9 cellular contexts compared by ENCODE assay signal in genomic region chr1:150877220-150877516, GRCh38. TPM values are rescaled to one million over a fixed set of nuclear protein-coding genes. Genes with fewer than 3 reads are reported as not detected.
DNase-seq lines count a peak whose midpoint lies in the region; ATAC-seq lines count a peak whose summit lies in the region.
"Had no signal": no experiment of that assay in that cellular context is flagged by ENCODE, and none has a peak within 500 bp of the region (broad histone marks: within the 10 kb centered on the region; RNA-seq: fewer than 3 reads in every experiment).

No MANE protein-coding gene starts in this region.

- peaks cover 35% of the 10 kb centered on the region for H3K4me1 Mint-ChIP-seq in activated T-cell treated with anti-CD3 and anti-CD28 coated beads, Interleukin-2, amount 50 U/mL, for 72 hours (ENCODE audit: low read depth)
- H3K4me1 Mint-ChIP-seq in activated CD8-positive, alpha-beta T cell treated with anti-CD3 and anti-CD28 coated beads, Interleukin-2, amount 10 ng/mL, durations not matched to agents 7 days and 5 days (ENCODE audit: low read depth), result peaks cover 38% of the 10 kb centered on the region

- no peak overlapping the region for H3K27ac ChIP-seq in thymus (ENCODE audit: low read depth)

- peaks cover 0 to 4% of the 10 kb centered on the region in 2 donors for H3K36me3 Mint-ChIP-seq in activated T-cell treated with anti-CD3 and anti-CD28 coated beads, Interleukin-2, amount 50 U/mL, for 72 hours (ENCODE audit: insufficient read depth in 2 of 2)
- peaks cover 19% of the 10 kb centered on the region for H3K36me3 Mint-ChIP-seq in activated CD8-positive, alpha-beta T cell treated with anti-CD3 and anti-CD28 coated beads, Interleukin-2, amount 10 ng/mL, durations not matched to agents 7 days and 5 days (ENCODE audit: low read depth)

- H3K27me3 Mint-ChIP-seq in activated T-cell treated with anti-CD3 and anti-CD28 coated beads, Interleukin-2, amount 50 U/mL, for 72 hours (ENCODE audit: low read depth), result no peaks in the 10 kb centered on the region
- no peaks in the 10 kb centered on the region for H3K27me3 Mint-ChIP-seq in activated CD8-positive, alpha-beta T cell treated with anti-CD3 and anti-CD28 coated beads, Interleukin-2, amount 10 ng/mL, durations not matched to agents 7 days and 5 days (ENCODE audit: low read depth)

- no peaks in the 10 kb centered on the region for H3K27me3 ChIP-seq in thymus (ENCODE audit: control insufficient read depth, insufficient read depth)

- no peak for DNase-seq in activated T-cell treated with anti-CD3 and anti-CD28 coated beads, Interleukin-2, amount 50 U/mL, for 72 hours
- DNase-seq in activated T-cell treated with anti-CD3 and anti-CD28 coated beads for 4 hours (no peak), left kidney (ENCODE audit: low read depth, low spot score) (peak; percentile 6), nucleus accumbens (lab: John Stamatoyannopoulos, UW) (no peak)
- DNase-seq in activated CD8-positive, alpha-beta T cell treated with anti-CD3 and anti-CD28 coated beads, Interleukin-2, amount 10 ng/mL, durations not matched to agents 7 days and 5 days, result no peak

- H3K9me3 Mint-ChIP-seq in activated T-cell treated with anti-CD3 and anti-CD28 coated beads, Interleukin-2, amount 50 U/mL, for 72 hours, result no peaks in the 10 kb centered on the region
- H3K9me3 Mint-ChIP-seq in activated CD8-positive, alpha-beta T cell treated with anti-CD3 and anti-CD28 coated beads, Interleukin-2, amount 10 ng/mL, durations not matched to agents 7 days and 5 days (ENCODE audit: insufficient read depth), result no peaks in the 10 kb centered on the region

- POLR2A ChIA-PET in activated CD8-positive, alpha-beta T cell treated with anti-CD3 and anti-CD28 coated beads, Interleukin-2, amount 10 ng/mL, durations not matched to agents 7 days and 5 days (lab: Charles Lee), result interaction anchor here (1.4 kb wide), 1 partner anchor 13 kb away, joined by 4 read pairs; no protein-coding TSS in a partner anchor

- 71% methylated on average over 7 of the region's 7 CpGs for WGBS in thymus

- H3K4me3 Mint-ChIP-seq in activated T-cell treated with anti-CD3 and anti-CD28 coated beads, Interleukin-2, amount 50 U/mL, for 72 hours, result peak overlapping the region; percentile 86 to 98
- peak overlapping the region; percentile 84 for H3K4me3 Mint-ChIP-seq in activated CD8-positive, alpha-beta T cell treated with anti-CD3 and anti-CD28 coated beads, Interleukin-2, amount 10 ng/mL, durations not matched to agents 7 days and 5 days

- ATAC-seq in activated T-cell treated with anti-CD3 and anti-CD28 coated beads, Interleukin-2, amount 50 U/mL, for 72 hours (replicated peaks in 1 of 2), result no peak
- no peak for ATAC-seq in activated CD8-positive, alpha-beta T cell treated with anti-CD3 and anti-CD28 coated beads, Interleukin-2, amount 10 ng/mL, durations not matched to agents 7 days and 5 days
- ATAC-seq in HG03457 (IDR thresholded peaks at IDR 0.05; ENCODE audit: unreplicated experiment) (no peak), GM21447 (IDR thresholded peaks at IDR 0.05; ENCODE audit: unreplicated experiment) (no peak)

- H3K27ac Mint-ChIP-seq in activated T-cell treated with anti-CD3 and anti-CD28 coated beads, Interleukin-2, amount 50 U/mL, for 72 hours, result peak overlapping the region; percentile 30
- H3K27ac Mint-ChIP-seq in activated CD8-positive, alpha-beta T cell treated with anti-CD3 and anti-CD28 coated beads, Interleukin-2, amount 10 ng/mL, durations not matched to agents 7 days and 5 days, result peak overlapping the region; percentile 83

- peaks cover 7% of the 10 kb centered on the region for H3K4me1 ChIP-seq in thymus (ENCODE audit: control insufficient read depth, insufficient read depth, low read length)

- H3K36me3 ChIP-seq in thymus (ENCODE audit: control insufficient read depth, insufficient read depth), result no peaks in the 10 kb centered on the region

- CTCF ChIA-PET in activated CD8-positive, alpha-beta T cell treated with anti-CD3 and anti-CD28 coated beads, Interleukin-2, amount 10 ng/mL, durations not matched to agents 7 days and 5 days (lab: Charles Lee), result no interaction called here

- H3K4me3 ChIP-seq in thymus (ENCODE audit: low read length), result peak overlapping the region; percentile 95

- H3K9me3 ChIP-seq in thymus (ENCODE audit: control insufficient read depth), result no peaks in the 10 kb centered on the region

RNA-seq across cellular contexts. Expression of gene ARNT, which starts 0.8 kb away (rescaled TPM):
- 10 to 100 TPM; 39.4 to 43.2 TPM for total RNA-seq in activated T-cell treated with anti-CD3 and anti-CD28 coated beads, Interleukin-2, amount 50 U/mL, for 72 hours
- 10 to 100 TPM; 39.8 to 42.1 TPM for total RNA-seq in activated CD8-positive, alpha-beta T cell treated with anti-CD3 and anti-CD28 coated beads, Interleukin-2, amount 10 ng/mL, durations not matched to agents 7 days and 5 days
- polyA plus RNA-seq in thymus, result 17.2 TPM

RNA-seq across cellular contexts. Expression of gene CTXND2, which starts 9.8 kb away (rescaled TPM):
- not detected for total RNA-seq in activated T-cell treated with anti-CD3 and anti-CD28 coated beads, Interleukin-2, amount 50 U/mL, for 72 hours
- not detected for total RNA-seq in activated CD8-positive, alpha-beta T cell treated with anti-CD3 and anti-CD28 coated beads, Interleukin-2, amount 10 ng/mL, durations not matched to agents 7 days and 5 days
- 0.09 TPM for polyA plus RNA-seq in thymus
- polyA plus RNA-seq: adipose tissue had no signal

RNA-seq across cellular contexts. Expression of gene SETDB1, which starts 49.0 kb away (rescaled TPM):
- total RNA-seq in activated T-cell treated with anti-CD3 and anti-CD28 coated beads, Interleukin-2, amount 50 U/mL, for 72 hours, result 10 to 100 TPM; 60.4 to 70.1 TPM
- 10 to 100 TPM; 58.5 to 59.3 TPM for total RNA-seq in activated CD8-positive, alpha-beta T cell treated with anti-CD3 and anti-CD28 coated beads, Interleukin-2, amount 10 ng/mL, durations not matched to agents 7 days and 5 days
- polyA plus RNA-seq in thymus, result 25.9 TPM
